Comparison of ENCODE assay signal across 1 cellular context in the genomic region with DNA sequence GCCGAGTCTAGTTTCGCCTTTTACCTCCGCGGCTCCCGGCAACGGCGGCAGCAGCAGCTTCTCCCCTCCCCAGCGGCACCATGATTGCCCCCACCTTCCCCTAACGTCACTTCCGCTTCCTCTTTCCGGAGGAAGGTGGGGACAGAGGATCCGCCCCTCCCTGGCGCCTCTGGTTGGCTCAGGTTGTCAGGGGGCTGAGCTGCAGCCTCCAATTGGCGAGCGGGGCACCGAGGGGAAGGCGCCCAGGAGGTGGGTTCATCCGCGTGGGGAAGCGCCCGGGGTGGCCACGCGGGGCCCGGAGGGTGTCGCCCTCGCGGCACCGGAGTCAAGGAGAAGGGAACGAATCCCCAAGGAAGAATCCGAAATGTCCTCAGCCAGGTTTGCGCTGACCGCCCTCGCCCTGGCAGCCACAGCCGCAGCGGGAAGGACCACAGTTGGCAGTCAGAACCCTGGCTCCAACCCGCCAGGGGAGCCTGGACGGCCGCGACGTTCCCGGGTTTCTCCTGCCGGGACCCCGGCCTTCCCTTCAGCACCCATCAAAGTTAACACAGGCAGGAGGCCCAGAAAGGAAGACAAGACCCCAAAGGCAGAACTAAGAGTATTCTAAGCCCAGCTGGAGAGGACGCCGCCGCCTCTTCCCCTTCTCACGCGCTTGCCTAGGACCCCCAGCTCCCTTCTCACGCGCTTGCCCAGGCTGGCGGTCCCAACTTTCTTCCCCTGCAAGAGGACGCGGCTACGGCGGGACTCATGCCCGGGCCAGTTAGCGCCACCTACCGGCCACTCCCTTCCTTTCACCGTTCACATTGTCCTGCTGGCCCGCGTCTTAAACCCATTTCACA.
A peak's percentile ranks its signal among the peaks of the same experiment; 100 is the strongest.
TF ChIP-seq lines count a peak whose summit lies in the region.

TSS of gene MTF1 (minus strand) at position 86 of the 839 bp plus-strand sequence. CDS start 1,934 bp downstream, outside the sequence.

TF ChIP-seq in K562, 482 proteins besides CTCF, POLR2A, EP300 and RAD21 (continued from another document and continues in another):
- TF ChIP-seq MLLT1 (IDR thresholded peaks at IDR 0.05) (no peak), ARID3B (CRISPR knock-in tag; IDR thresholded peaks at IDR 0.05; ENCODE audit: borderline replicate concordance) (no peak), THAP12 (CRISPR knock-in tag; IDR thresholded peaks at IDR 0.05) (peak; percentile 57; the same call in 1 of the 2 replicates), TOE1 (IDR thresholded peaks at IDR 0.05; ENCODE audit: borderline replicate concordance) (no peak; the same call in none of the 2 replicates), TOE1 (CRISPR knock-in tag; IDR thresholded peaks at IDR 0.05; ENCODE audit: borderline replicate concordance, low read depth) (no peak), RBM25 (IDR thresholded peaks at IDR 0.05; ENCODE audit: low read depth, low read length, severe bottlenecking) (peak; percentile 81), USF2 (CRISPR knock-in tag; IDR thresholded peaks at IDR 0.05) (peak; percentile 62), RBM14 (IDR thresholded peaks at IDR 0.05; ENCODE audit: borderline replicate concordance, insufficient read depth, low read depth, low read length) (0 out of 2 replicates have a peak, but pooled peaks have one; percentile 53), ZSCAN32 (CRISPR knock-in tag; IDR thresholded peaks at IDR 0.05) (peak; percentile 67; the same call in 1 of the 2 replicates), FOXA3 (CRISPR knock-in tag; conservative IDR thresholded peaks at IDR 0.05 in 1 of 2, IDR thresholded peaks at IDR 0.05 in 1 of 2) (peak in 1 of 2 experiments; percentile 72; a peak in 1 of 4 replicates), ZNF57 (CRISPR knock-in tag; IDR thresholded peaks at IDR 0.05) (no peak), CREM (IDR thresholded peaks at IDR 0.05; ENCODE audit: low read depth) (peak; percentile 99), ZNF134 (CRISPR knock-in tag; conservative IDR thresholded peaks at IDR 0.05) (no peak), ZNF311 (CRISPR knock-in tag; IDR thresholded peaks at IDR 0.05) (no peak), ZEB2 (IDR thresholded peaks at IDR 0.05) (0 out of 2 replicates have a peak, but pooled peaks have one; percentile 15), E2F6 (IDR thresholded peaks at IDR 0.05; ENCODE audit: borderline replicate concordance in 1 of 2, extremely low read depth in 1 of 2, insufficient read depth in 1 of 2, insufficient read length in 1 of 2, low read depth in 1 of 2, low read length in 1 of 2, poor library complexity in 1 of 2, severe bottlenecking in 1 of 2) (peak; percentile 84 to 92), ZNF121 (CRISPR knock-in tag; conservative IDR thresholded peaks at IDR 0.05) (no peak), ZNF174 (CRISPR knock-in tag; IDR thresholded peaks at IDR 0.05) (no peak), POLR2AphosphoS2 (IDR thresholded peaks at IDR 0.05; ENCODE audit: low read length) (peak; percentile 96), ZNF274 (IDR thresholded peaks at IDR 0.05; ENCODE audit: borderline replicate concordance, low read depth, low read length) (no peak), NCOA1 (IDR thresholded peaks at IDR 0.05; ENCODE audit: low read depth) (no peak; the same call in 1 of the 2 replicates), CC2D1A (IDR thresholded peaks at IDR 0.05) (peak; percentile 68; the same call in 1 of the 2 replicates), ERF (CRISPR knock-in tag; IDR thresholded peaks at IDR 0.05) (peak; percentile 92), ASH1L (IDR thresholded peaks at IDR 0.05; ENCODE audit: borderline replicate concordance, low read depth, partially characterized antibody) (peak; percentile 60), ZNF282 (CRISPR knock-in tag; IDR thresholded peaks at IDR 0.05) (no peak), ZC3H11A (IDR thresholded peaks at IDR 0.05; ENCODE audit: low read depth, low read length) (no peak), HIVEP1 (CRISPR knock-in tag; IDR thresholded peaks at IDR 0.05) (no peak), ZFP1 (CRISPR knock-in tag; IDR thresholded peaks at IDR 0.05) (peak; percentile 69; the same call in 1 of the 2 replicates), ZBTB17 (CRISPR knock-in tag; IDR thresholded peaks at IDR 0.05) (peak; percentile 81), PHTF2 (CRISPR knock-in tag; IDR thresholded peaks at IDR 0.05) (0 out of 2 replicates have a peak, but pooled peaks have one; percentile 21), BRF1 (IDR thresholded peaks at IDR 0.05; ENCODE audit: borderline replicate concordance, extremely low read depth, insufficient read length) (no peak)
- TF ChIP-seq, protein P1, sequence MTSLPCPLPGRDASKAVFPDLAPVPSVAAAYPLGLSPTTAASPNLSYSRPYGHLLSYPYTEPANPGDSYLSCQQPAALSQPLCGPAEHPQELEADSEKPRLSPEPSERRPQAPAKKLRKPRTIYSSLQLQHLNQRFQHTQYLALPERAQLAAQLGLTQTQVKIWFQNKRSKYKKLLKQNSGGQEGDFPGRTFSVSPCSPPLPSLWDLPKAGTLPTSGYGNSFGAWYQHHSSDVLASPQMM (CRISPR knock-in tag; IDR thresholded peaks at IDR 0.05) = no peak
- TF ChIP-seq, protein P2, sequence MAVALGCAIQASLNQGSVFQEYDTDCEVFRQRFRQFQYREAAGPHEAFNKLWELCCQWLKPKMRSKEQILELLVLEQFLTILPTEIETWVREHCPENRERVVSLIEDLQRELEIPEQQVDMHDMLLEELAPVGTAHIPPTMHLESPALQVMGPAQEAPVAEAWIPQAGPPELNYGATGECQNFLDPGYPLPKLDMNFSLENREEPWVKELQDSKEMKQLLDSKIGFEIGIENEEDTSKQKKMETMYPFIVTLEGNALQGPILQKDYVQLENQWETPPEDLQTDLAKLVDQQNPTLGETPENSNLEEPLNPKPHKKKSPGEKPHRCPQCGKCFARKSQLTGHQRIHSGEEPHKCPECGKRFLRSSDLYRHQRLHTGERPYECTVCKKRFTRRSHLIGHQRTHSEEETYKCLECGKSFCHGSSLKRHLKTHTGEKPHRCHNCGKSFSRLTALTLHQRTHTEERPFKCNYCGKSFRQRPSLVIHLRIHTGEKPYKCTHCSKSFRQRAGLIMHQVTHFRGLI (CRISPR knock-in tag; IDR thresholded peaks at IDR 0.05) = no peak
- TF ChIP-seq, protein P3, sequence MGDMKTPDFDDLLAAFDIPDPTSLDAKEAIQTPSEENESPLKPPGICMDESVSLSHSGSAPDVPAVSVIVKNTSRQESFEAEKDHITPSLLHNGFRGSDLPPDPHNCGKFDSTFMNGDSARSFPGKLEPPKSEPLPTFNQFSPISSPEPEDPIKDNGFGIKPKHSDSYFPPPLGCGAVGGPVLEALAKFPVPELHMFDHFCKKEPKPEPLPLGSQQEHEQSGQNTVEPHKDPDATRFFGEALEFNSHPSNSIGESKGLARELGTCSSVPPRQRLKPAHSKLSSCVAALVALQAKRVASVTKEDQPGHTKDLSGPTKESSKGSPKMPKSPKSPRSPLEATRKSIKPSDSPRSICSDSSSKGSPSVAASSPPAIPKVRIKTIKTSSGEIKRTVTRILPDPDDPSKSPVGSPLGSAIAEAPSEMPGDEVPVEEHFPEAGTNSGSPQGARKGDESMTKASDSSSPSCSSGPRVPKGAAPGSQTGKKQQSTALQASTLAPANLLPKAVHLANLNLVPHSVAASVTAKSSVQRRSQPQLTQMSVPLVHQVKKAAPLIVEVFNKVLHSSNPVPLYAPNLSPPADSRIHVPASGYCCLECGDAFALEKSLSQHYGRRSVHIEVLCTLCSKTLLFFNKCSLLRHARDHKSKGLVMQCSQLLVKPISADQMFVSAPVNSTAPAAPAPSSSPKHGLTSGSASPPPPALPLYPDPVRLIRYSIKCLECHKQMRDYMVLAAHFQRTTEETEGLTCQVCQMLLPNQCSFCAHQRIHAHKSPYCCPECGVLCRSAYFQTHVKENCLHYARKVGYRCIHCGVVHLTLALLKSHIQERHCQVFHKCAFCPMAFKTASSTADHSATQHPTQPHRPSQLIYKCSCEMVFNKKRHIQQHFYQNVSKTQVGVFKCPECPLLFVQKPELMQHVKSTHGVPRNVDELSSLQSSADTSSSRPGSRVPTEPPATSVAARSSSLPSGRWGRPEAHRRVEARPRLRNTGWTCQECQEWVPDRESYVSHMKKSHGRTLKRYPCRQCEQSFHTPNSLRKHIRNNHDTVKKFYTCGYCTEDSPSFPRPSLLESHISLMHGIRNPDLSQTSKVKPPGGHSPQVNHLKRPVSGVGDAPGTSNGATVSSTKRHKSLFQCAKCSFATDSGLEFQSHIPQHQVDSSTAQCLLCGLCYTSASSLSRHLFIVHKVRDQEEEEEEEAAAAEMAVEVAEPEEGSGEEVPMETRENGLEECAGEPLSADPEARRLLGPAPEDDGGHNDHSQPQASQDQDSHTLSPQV (IDR thresholded peaks at IDR 0.05) = no peak
- TF ChIP-seq, protein P4, sequence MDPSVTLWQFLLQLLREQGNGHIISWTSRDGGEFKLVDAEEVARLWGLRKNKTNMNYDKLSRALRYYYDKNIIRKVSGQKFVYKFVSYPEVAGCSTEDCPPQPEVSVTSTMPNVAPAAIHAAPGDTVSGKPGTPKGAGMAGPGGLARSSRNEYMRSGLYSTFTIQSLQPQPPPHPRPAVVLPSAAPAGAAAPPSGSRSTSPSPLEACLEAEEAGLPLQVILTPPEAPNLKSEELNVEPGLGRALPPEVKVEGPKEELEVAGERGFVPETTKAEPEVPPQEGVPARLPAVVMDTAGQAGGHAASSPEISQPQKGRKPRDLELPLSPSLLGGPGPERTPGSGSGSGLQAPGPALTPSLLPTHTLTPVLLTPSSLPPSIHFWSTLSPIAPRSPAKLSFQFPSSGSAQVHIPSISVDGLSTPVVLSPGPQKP (CRISPR knock-in tag; IDR thresholded peaks at IDR 0.05) = no peak
- TF ChIP-seq, protein P5, sequence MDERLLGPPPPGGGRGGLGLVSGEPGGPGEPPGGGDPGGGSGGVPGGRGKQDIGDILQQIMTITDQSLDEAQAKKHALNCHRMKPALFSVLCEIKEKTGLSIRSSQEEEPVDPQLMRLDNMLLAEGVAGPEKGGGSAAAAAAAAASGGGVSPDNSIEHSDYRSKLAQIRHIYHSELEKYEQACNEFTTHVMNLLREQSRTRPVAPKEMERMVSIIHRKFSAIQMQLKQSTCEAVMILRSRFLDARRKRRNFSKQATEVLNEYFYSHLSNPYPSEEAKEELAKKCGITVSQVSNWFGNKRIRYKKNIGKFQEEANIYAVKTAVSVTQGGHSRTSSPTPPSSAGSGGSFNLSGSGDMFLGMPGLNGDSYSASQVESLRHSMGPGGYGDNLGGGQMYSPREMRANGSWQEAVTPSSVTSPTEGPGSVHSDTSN (CRISPR knock-in tag; IDR thresholded peaks at IDR 0.05; ENCODE audit: low read depth) = no peak
- TF ChIP-seq, protein P5 (tag; conservative IDR thresholded peaks at IDR 0.05; ENCODE audit: low read depth) = no peak
